Comparison of ENCODE assay signal across 9 cellular contexts in genomic region chr4:119113033-119113655, GRCh38. TPM values are rescaled to one million over a fixed set of nuclear protein-coding genes. Genes with fewer than 3 reads are reported as not detected.
DNase-seq lines count a peak whose midpoint lies in the region; ATAC-seq and TF ChIP-seq lines count a peak whose summit lies in the region.
"Had no signal": no experiment of that assay in that cellular context is flagged by ENCODE, and none has a peak within 500 bp of the region (broad histone marks: within the 10 kb centered on the region; RNA-seq: fewer than 3 reads in every experiment).

No MANE protein-coding gene starts in this region.

- H3K4me3 ChIP-seq in AG04449 (ENCODE audit: low read depth, low read length) (no peak overlapping the region), body of pancreas (no peak overlapping the region)

- intact Hi-C loops in body of pancreas (cut with DNase I) (no loop called here), left colon (cut with DNase I, micrococcal nuclease) (no loop called here)

- no peaks in the 10 kb centered on the region for H3K4me1 Mint-ChIP-seq in glutamatergic neuron (ENCODE audit: low read depth, unreplicated experiment)
- peaks cover 5% of the 10 kb centered on the region for H3K4me1 Mint-ChIP-seq in activated CD8-positive, alpha-beta memory T cell treated with anti-CD3 and anti-CD28 coated beads, Interleukin-2, amount 10 ng/mL, durations not matched to agents 7 days and 5 days

- H3K27ac ChIP-seq in body of pancreas, result peak overlapping the region in 1 of 4 donors; percentile 56

- H3K36me3 ChIP-seq in body of pancreas (replicated peaks in 1 of 2; ENCODE audit: insufficient read depth in 1 of 2, low read depth in 2 of 2), result no peaks in the 10 kb centered on the region

- ATAC-seq in body of pancreas (peak; percentile 86), left colon (peak; percentile 99)
- ATAC-seq in activated CD8-positive, alpha-beta memory T cell treated with anti-CD3 and anti-CD28 coated beads, Interleukin-2, amount 10 ng/mL, durations not matched to agents 7 days and 5 days, result no peak

- no peak overlapping the region for H3K4me3 Mint-ChIP-seq in glutamatergic neuron (ENCODE audit: unreplicated experiment)
- no peak overlapping the region for H3K4me3 Mint-ChIP-seq in activated CD8-positive, alpha-beta memory T cell treated with anti-CD3 and anti-CD28 coated beads, Interleukin-2, amount 10 ng/mL, durations not matched to agents 7 days and 5 days

- no peaks in the 10 kb centered on the region for H3K9me3 Mint-ChIP-seq in glutamatergic neuron (ENCODE audit: unreplicated experiment)
- no peaks in the 10 kb centered on the region for H3K9me3 Mint-ChIP-seq in activated CD8-positive, alpha-beta memory T cell treated with anti-CD3 and anti-CD28 coated beads, Interleukin-2, amount 10 ng/mL, durations not matched to agents 7 days and 5 days (ENCODE audit: low read depth)

- CTCF ChIA-PET in AG04449 (lab: Yijun Ruan, JAX), result no interaction called here
- CTCF ChIA-PET in activated CD8-positive, alpha-beta memory T cell treated with anti-CD3 and anti-CD28 coated beads, Interleukin-2, amount 10 ng/mL, durations not matched to agents 7 days and 5 days (lab: Charles Lee), result no interaction called here

- no peak for TF ChIP-seq POLR2A in body of pancreas (IDR thresholded peaks at IDR 0.05)

- POLR2A ChIA-PET in AG04449 (lab: Yijun Ruan, JAX), result interaction anchor here (1.4 kb wide), 1 partner anchor 10 kb away, joined by 3 read pairs; no protein-coding TSS in a partner anchor

- peaks cover 3% of the 10 kb centered on the region for H3K27me3 Mint-ChIP-seq in glutamatergic neuron (ENCODE audit: unreplicated experiment)
- H3K27me3 Mint-ChIP-seq in activated CD8-positive, alpha-beta memory T cell treated with anti-CD3 and anti-CD28 coated beads, Interleukin-2, amount 10 ng/mL, durations not matched to agents 7 days and 5 days, result peaks cover 5% of the 10 kb centered on the region

- H3K27me3 ChIP-seq in body of pancreas, result no peaks in the 10 kb centered on the region

- H3K4me1 ChIP-seq in body of pancreas, result peaks cover 13% of the 10 kb centered on the region

- no peaks in the 10 kb centered on the region for H3K9me3 ChIP-seq in body of pancreas

- no peak for TF ChIP-seq CTCF in AG04449 (IDR thresholded peaks at IDR 0.05; ENCODE audit: insufficient read depth, low read length, missing control alignments)
- TF ChIP-seq CTCF in body of pancreas (IDR thresholded peaks at IDR 0.05), result no peak
- TF ChIP-seq CTCF in glutamatergic neuron (IDR thresholded peaks at IDR 0.05; ENCODE audit: partially characterized antibody, unreplicated experiment), result no peak

- no peaks in the 10 kb centered on the region for H3K36me3 Mint-ChIP-seq in glutamatergic neuron (ENCODE audit: unreplicated experiment)
- no peaks in the 10 kb centered on the region for H3K36me3 Mint-ChIP-seq in activated CD8-positive, alpha-beta memory T cell treated with anti-CD3 and anti-CD28 coated beads, Interleukin-2, amount 10 ng/mL, durations not matched to agents 7 days and 5 days

- no peak overlapping the region for H3K27ac Mint-ChIP-seq in glutamatergic neuron (ENCODE audit: unreplicated experiment)
- H3K27ac Mint-ChIP-seq in activated CD8-positive, alpha-beta memory T cell treated with anti-CD3 and anti-CD28 coated beads, Interleukin-2, amount 10 ng/mL, durations not matched to agents 7 days and 5 days, result no peak overlapping the region

- DNase-seq in AG04449 (ENCODE audit: low read depth, low spot score) (peak; percentile 73), Kasumi-1 (lab: John Stamatoyannopoulos, UW) (peak; percentile 81 to 91), body of pancreas (no peak), left colon (no peak), COLO668 (lab: John Stamatoyannopoulos, UW; ENCODE audit: unreplicated experiment) (no peak), glutamatergic neuron (no peak)
- no peak for DNase-seq in activated CD8-positive, alpha-beta memory T cell treated with anti-CD3 and anti-CD28 coated beads, Interleukin-2, amount 50 U/mL, for 48 hours
- no peak for DNase-seq in activated CD8-positive, alpha-beta memory T cell treated with anti-CD3 and anti-CD28 coated beads, Interleukin-2, amount 10 ng/mL, durations not matched to agents 7 days and 5 days
- DNase-seq: activated naive CD4-positive, alpha-beta T cell treated with Interleukin-2 at 50 U/mL for 16 hours had no signal

RNA-seq across cellular contexts. Expression of gene MYOZ2, which starts 22.5 kb away (rescaled TPM):
- total RNA-seq in body of pancreas (not detected), left colon (not detected), glutamatergic neuron (ENCODE audit: unreplicated experiment) (not detected)
- total RNA-seq in activated CD8-positive, alpha-beta memory T cell treated with anti-CD3 and anti-CD28 coated beads, Interleukin-2, amount 10 ng/mL, durations not matched to agents 7 days and 5 days, result not detected

Comparison
In these comparisons a context has a peak if more than half of its experiments do, and no peak if none do; other contexts are left out.
1. DNase-seq: peak in AG04449 (single experiment) and Kasumi-1 (2 of 2); none in body of pancreas (0 of 4), left colon (0 of 2), activated CD8-positive, alpha-beta memory T cell treated with anti-CD3 and anti-CD28 coated beads, Interleukin-2, amount 50 U/mL, for 48 hours (single experiment), COLO668 (single experiment), glutamatergic neuron (single experiment) and activated CD8-positive, alpha-beta memory T cell treated with anti-CD3 and anti-CD28 coated beads, Interleukin-2, amount 10 ng/mL, durations not matched to agents 7 days and 5 days (single experiment).